9 cellular contexts compared by ENCODE assay signal in genomic region chr7:41893656-41894055, GRCh38.
"Had no signal": no experiment of that assay in that cellular context is flagged by ENCODE, and none has a peak within 500 bp of the region (broad histone marks: within the 10 kb centered on the region; RNA-seq: fewer than 3 reads in every experiment).

No MANE protein-coding gene starts in this region.

- DNase-seq: GM23248, GOT3, H7, HFFc6 had no signal

- FAIRE-seq: HepG2, K562 had no signal

- H2AFZ ChIP-seq: GM23248 had no signal

- H3K27ac ChIP-seq: GM23248, HL-60 had no signal

- H3K9me3 ChIP-seq: HAP-1 had no signal

- ATAC-seq: HCT116, HepG2, K562 had no signal

- H3K36me3 ChIP-seq: HAP-1 had no signal

- H3K4me1 ChIP-seq: HAP-1 had no signal

- H3K9ac ChIP-seq: GM23248 had no signal

- H3K4me3 ChIP-seq: GM23248, HAP-1, K562 had no signal
